ENCODE assay signal across 8 cellular contexts in the genomic region with DNA sequence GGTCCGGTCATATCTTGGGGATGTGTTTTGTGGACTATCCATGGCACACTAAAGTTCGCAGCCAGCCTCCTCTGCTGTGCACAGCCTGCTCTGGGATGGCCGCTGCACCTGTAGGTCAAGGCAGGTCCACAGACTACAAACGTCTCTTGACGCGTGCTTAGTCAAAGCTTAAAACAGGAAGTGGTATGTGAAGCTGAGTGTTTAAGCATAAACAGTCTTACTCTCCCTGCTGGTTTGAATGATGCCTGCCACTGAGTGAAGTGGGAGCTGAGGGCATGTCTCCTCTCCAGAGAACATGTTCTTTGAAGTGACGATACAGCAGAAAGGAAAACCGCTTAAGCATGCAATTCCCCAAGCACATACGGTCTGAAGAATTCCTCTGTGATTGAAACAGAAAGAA.
A peak's percentile ranks its signal among the peaks of the same experiment; 100 is the strongest.
DNase-seq lines count a peak whose midpoint lies in the region; ATAC-seq and TF ChIP-seq lines count a peak whose summit lies in the region.

No MANE protein-coding gene starts in this region.

- peak overlapping the region; percentile 97 for H3K27ac Mint-ChIP-seq in T-cell

- no peaks in the 10 kb centered on the region for H3K27me3 Mint-ChIP-seq in T-cell

- H3K27me3 ChIP-seq in foreskin keratinocyte = no peaks in the 10 kb centered on the region
- H3K27me3 ChIP-seq in A673 (replicated peaks; ENCODE audit: insufficient read depth, low read depth, low read length, poor library complexity) = no peaks in the 10 kb centered on the region

- intact Hi-C loops in Right ventricle myocardium inferior (cut with DNase I) = loop anchor here (1.0 to 10.0 kb wide), 6 partner anchors 170 to 638 kb away; a partner anchor contains a TSS
- intact Hi-C loops in A673 (cut with micrococcal nuclease; ENCODE audit: unreplicated experiment) = loop anchor here (1.0 to 5.0 kb wide), 5 partner anchors 170 to 644 kb away; no protein-coding TSS in a partner anchor

- no peaks in the 10 kb centered on the region for H3K9me3 ChIP-seq in A673 (ENCODE audit: low read depth, low read length, poor library complexity, severe bottlenecking)

- H3K4me3 ChIP-seq in A673 (ENCODE audit: low read depth, low read length, poor library complexity, severe bottlenecking) = no peak overlapping the region

- peaks cover 19% of the 10 kb centered on the region for H3K4me1 ChIP-seq in foreskin keratinocyte
- H3K4me1 ChIP-seq in A673 (ENCODE audit: insufficient read depth, low read length, poor library complexity, severe bottlenecking) = no peaks in the 10 kb centered on the region

- H3K36me3 ChIP-seq in A673 (ENCODE audit: insufficient read depth, low read length, poor library complexity, severe bottlenecking) = no peaks in the 10 kb centered on the region

- ATAC-seq in HG03196 (IDR thresholded peaks at IDR 0.05; ENCODE audit: unreplicated experiment) (peak; percentile 88), T-cell (replicated peaks in 1 of 4) (peak; percentile 82 to 92 (median 90)), foreskin keratinocyte (peak; percentile 43), Right ventricle myocardium inferior (no peak)

- H3K4me3 Mint-ChIP-seq in T-cell = peak overlapping the region; percentile 73 to 83 (median 80)

- H3K4me1 Mint-ChIP-seq in T-cell = peaks cover 30% of the 10 kb centered on the region in 3 donors

- H3K36me3 Mint-ChIP-seq in T-cell = no peaks in the 10 kb centered on the region

- BruUV-seq in A673 (replicated peaks; lab: Mats Ljungman, UMichigan) = no TSS peak

- TF ChIP-seq CTCF in foreskin keratinocyte (conservative IDR thresholded peaks at IDR 0.05) (peak; percentile 33), A673 (conservative IDR thresholded peaks at IDR 0.05; ENCODE audit: low read depth, low read length) (no peak)

- H3K9me3 Mint-ChIP-seq in T-cell = no peaks in the 10 kb centered on the region

- CTCF ChIA-PET in T-cell (lab: Charles Lee) (interaction anchor here (0.6 to 4.3 kb wide), 23 partner anchors 9 to 704 kb away, joined by 3 to 45 read pairs (median 5); no protein-coding TSS in a partner anchor), A673 (lab: Charles Lee) (interaction anchor here (0.5 to 2.8 kb wide), 7 partner anchors 24 to 644 kb away, joined by 3 to 13 read pairs (median 6); no protein-coding TSS in a partner anchor)

- POLR2A ChIA-PET in T-cell (lab: Charles Lee) (no interaction called here), A673 (lab: Charles Lee; ENCODE audit: low non-redundant PET) (no interaction called here)

- H3K27ac ChIP-seq in foreskin keratinocyte (no peak overlapping the region), A673 (ENCODE audit: low read depth, low read length, poor library complexity, severe bottlenecking) (no peak overlapping the region)

- peak; percentile 4 for DNase-seq in COLO668 (lab: John Stamatoyannopoulos, UW; ENCODE audit: unreplicated experiment)
- peak; percentile 64 for DNase-seq in GM19240 (ENCODE audit: insufficient read length, low spot score)
- peak in 30 of 34 experiments; percentile 0 to 46 (median 18) for DNase-seq in T-cell
- no peak for DNase-seq in foreskin keratinocyte
- DNase-seq in Right ventricle myocardium inferior (ENCODE audit: missing footprints) = no peak
- DNase-seq in SK-N-DZ (ENCODE audit: low spot score) = no peak
- no peak for DNase-seq in A673 (ENCODE audit: low spot score)

Comparison
In these comparisons a context has a peak if more than half of its experiments do, and no peak if none do; other contexts are left out.
1. DNase-seq: peak in COLO668 (single experiment), GM19240 (single experiment) and T-cell (30 of 34); none in foreskin keratinocyte (0 of 2), Right ventricle myocardium inferior (single experiment), SK-N-DZ (single experiment) and A673 (single experiment).